ENCODE assay signal across 1 cellular context in genomic region chr17:7186241-7186640, GRCh38.
TF ChIP-seq lines count a peak whose summit lies in the region.

No MANE protein-coding gene starts in this region.

TF ChIP-seq in GM12878, 131 proteins besides CTCF, POLR2A, EP300 and RAD21:
- TF ChIP-seq, protein P1, sequence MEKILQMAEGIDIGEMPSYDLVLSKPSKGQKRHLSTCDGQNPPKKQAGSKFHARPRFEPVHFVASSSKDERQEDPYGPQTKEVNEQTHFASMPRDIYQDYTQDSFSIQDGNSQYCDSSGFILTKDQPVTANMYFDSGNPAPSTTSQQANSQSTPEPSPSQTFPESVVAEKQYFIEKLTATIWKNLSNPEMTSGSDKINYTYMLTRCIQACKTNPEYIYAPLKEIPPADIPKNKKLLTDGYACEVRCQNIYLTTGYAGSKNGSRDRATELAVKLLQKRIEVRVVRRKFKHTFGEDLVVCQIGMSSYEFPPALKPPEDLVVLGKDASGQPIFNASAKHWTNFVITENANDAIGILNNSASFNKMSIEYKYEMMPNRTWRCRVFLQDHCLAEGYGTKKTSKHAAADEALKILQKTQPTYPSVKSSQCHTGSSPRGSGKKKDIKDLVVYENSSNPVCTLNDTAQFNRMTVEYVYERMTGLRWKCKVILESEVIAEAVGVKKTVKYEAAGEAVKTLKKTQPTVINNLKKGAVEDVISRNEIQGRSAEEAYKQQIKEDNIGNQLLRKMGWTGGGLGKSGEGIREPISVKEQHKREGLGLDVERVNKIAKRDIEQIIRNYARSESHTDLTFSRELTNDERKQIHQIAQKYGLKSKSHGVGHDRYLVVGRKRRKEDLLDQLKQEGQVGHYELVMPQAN (conservative IDR thresholded peaks at IDR 0.05), result no peak
- no peak for TF ChIP-seq NBN (IDR thresholded peaks at IDR 0.05)
- TF ChIP-seq BRCA1 (IDR thresholded peaks at IDR 0.05; ENCODE audit: low read depth, low read length), result no peak
- no peak for TF ChIP-seq SUZ12 (IDR thresholded peaks at IDR 0.05; ENCODE audit: unreplicated experiment)
- TF ChIP-seq, protein P2, sequence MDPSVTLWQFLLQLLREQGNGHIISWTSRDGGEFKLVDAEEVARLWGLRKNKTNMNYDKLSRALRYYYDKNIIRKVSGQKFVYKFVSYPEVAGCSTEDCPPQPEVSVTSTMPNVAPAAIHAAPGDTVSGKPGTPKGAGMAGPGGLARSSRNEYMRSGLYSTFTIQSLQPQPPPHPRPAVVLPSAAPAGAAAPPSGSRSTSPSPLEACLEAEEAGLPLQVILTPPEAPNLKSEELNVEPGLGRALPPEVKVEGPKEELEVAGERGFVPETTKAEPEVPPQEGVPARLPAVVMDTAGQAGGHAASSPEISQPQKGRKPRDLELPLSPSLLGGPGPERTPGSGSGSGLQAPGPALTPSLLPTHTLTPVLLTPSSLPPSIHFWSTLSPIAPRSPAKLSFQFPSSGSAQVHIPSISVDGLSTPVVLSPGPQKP (IDR thresholded peaks at IDR 0.05; ENCODE audit: low read depth, low read length), result no peak
- TF ChIP-seq, protein P3, sequence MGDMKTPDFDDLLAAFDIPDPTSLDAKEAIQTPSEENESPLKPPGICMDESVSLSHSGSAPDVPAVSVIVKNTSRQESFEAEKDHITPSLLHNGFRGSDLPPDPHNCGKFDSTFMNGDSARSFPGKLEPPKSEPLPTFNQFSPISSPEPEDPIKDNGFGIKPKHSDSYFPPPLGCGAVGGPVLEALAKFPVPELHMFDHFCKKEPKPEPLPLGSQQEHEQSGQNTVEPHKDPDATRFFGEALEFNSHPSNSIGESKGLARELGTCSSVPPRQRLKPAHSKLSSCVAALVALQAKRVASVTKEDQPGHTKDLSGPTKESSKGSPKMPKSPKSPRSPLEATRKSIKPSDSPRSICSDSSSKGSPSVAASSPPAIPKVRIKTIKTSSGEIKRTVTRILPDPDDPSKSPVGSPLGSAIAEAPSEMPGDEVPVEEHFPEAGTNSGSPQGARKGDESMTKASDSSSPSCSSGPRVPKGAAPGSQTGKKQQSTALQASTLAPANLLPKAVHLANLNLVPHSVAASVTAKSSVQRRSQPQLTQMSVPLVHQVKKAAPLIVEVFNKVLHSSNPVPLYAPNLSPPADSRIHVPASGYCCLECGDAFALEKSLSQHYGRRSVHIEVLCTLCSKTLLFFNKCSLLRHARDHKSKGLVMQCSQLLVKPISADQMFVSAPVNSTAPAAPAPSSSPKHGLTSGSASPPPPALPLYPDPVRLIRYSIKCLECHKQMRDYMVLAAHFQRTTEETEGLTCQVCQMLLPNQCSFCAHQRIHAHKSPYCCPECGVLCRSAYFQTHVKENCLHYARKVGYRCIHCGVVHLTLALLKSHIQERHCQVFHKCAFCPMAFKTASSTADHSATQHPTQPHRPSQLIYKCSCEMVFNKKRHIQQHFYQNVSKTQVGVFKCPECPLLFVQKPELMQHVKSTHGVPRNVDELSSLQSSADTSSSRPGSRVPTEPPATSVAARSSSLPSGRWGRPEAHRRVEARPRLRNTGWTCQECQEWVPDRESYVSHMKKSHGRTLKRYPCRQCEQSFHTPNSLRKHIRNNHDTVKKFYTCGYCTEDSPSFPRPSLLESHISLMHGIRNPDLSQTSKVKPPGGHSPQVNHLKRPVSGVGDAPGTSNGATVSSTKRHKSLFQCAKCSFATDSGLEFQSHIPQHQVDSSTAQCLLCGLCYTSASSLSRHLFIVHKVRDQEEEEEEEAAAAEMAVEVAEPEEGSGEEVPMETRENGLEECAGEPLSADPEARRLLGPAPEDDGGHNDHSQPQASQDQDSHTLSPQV (IDR thresholded peaks at IDR 0.05), result no peak
- TF ChIP-seq ZZZ3 (IDR thresholded peaks at IDR 0.05; ENCODE audit: control insufficient read depth, insufficient read length, low read depth), result no peak
- TF ChIP-seq CBX5 (IDR thresholded peaks at IDR 0.05; ENCODE audit: low read depth), result no peak
- TF ChIP-seq SUPT20H (IDR thresholded peaks at IDR 0.05; ENCODE audit: borderline replicate concordance, control insufficient read depth, low read depth, low read length), result no peak
- TF ChIP-seq FOXK2 (IDR thresholded peaks at IDR 0.05), result no peak
- TF ChIP-seq TARDBP (IDR thresholded peaks at IDR 0.05; ENCODE audit: borderline replicate concordance), result no peak
- no peak for TF ChIP-seq SREBF2 (IDR thresholded peaks at IDR 0.05; ENCODE audit: low read length)
- no peak for TF ChIP-seq RUNX3 (IDR thresholded peaks at IDR 0.05; ENCODE audit: low read length)
- TF ChIP-seq MEF2B (IDR thresholded peaks at IDR 0.05; ENCODE audit: partially characterized antibody, poor library complexity, severe bottlenecking), result no peak
- no peak for TF ChIP-seq RCOR1 (conservative IDR thresholded peaks at IDR 0.05; ENCODE audit: low read depth, low read length)
- no peak for TF ChIP-seq BCL3 (IDR thresholded peaks at IDR 0.05; ENCODE audit: borderline replicate concordance, insufficient read depth, low read depth, low read length, poor library complexity, severe bottlenecking)
- TF ChIP-seq ZNF274 (IDR thresholded peaks at IDR 0.05; ENCODE audit: insufficient read depth, insufficient read length), result no peak
